ENCODE assay signal across 1 cellular context in genomic region chr18:46772396-46772795, GRCh38.
TF ChIP-seq lines count a peak whose summit lies in the region.

No MANE protein-coding gene starts in this region.

TF ChIP-seq in K562, 482 proteins besides CTCF, POLR2A, EP300 and RAD21:
- TF ChIP-seq ETV6 (IDR thresholded peaks at IDR 0.05; ENCODE audit: borderline replicate concordance in 1 of 2, low read depth in 2 of 2, low read length in 1 of 2) = no peak
- TF ChIP-seq ETV6 (CRISPR knock-in tag; IDR thresholded peaks at IDR 0.05; ENCODE audit: borderline replicate concordance) = no peak
- TF ChIP-seq SPI1 (IDR thresholded peaks at IDR 0.05; ENCODE audit: borderline replicate concordance, low read depth, low read length) = peak; percentile 47; the same call in 1 of the 2 replicates
TF ChIP-seq in K562: peak in this region for 1.
